In genomic region chrX:17377795-17378194, GRCh38 we compare ENCODE assay signal across 8 cellular contexts. TPM values are rescaled to one million over a fixed set of nuclear protein-coding genes. Genes with fewer than 3 reads are reported as not detected.
DNase-seq lines count a peak whose midpoint lies in the region; ATAC-seq and TF ChIP-seq lines count a peak whose summit lies in the region.

No MANE protein-coding gene starts in this region.

- 24 to 55% (median 35%) methylated on average over 9 of the region's 9 CpGs for WGBS in heart left ventricle, 4 donors
- 51% methylated on average over 9 of the region's 9 CpGs; no CpG with 5 or more reads in 1 of the 2 donors for whole genome bisulfite sequencing in transverse colon (ENCODE audit: low coverage in 1 of 2), 2 donors

- intact Hi-C loops in heart left ventricle (cut with DNase I) (loop anchor here in 9 of 10 donors (2.0 to 10.0 kb wide), 9 partner anchors 133 to 317 kb away; no protein-coding TSS in a partner anchor), left cardiac atrium (cut with DNase I) (loop anchor here in 1 of 2 donors (10.0 kb wide), 1 partner anchor 217 kb away; no protein-coding TSS in a partner anchor), transverse colon (cut with DNase I; ENCODE audit: low total_unique reads) (loop anchor here (5.0 to 10.0 kb wide), 3 partner anchors 133 to 307 kb away; no protein-coding TSS in a partner anchor)

- no peak for DNase-seq in heart left ventricle
- DNase-seq in left cardiac atrium, result no peak
- DNase-seq in astrocyte of the cerebellum (ENCODE audit: low read depth), result no peak
- peak; percentile 52 for DNase-seq in kidney tubule cell (ENCODE audit: low spot score)
- DNase-seq in transverse colon, result no peak
- no peak for DNase-seq in NCI-H1436 (lab: John Stamatoyannopoulos, UW)

- no peak for TF ChIP-seq CTCF in heart left ventricle (IDR thresholded peaks at IDR 0.05)
- no peak for TF ChIP-seq CTCF in astrocyte of the cerebellum (IDR thresholded peaks at IDR 0.05; ENCODE audit: low read depth, low read length, missing control alignments)
- TF ChIP-seq CTCF in transverse colon (IDR thresholded peaks at IDR 0.05), result no peak

- H3K27ac ChIP-seq in heart left ventricle (peak overlapping the region in 1 of 12 donors; percentile 27), transverse colon (peak overlapping the region; percentile 26 to 75 (median 62))

- H3K27me3 ChIP-seq in heart left ventricle, result peaks cover 0 to 38% (median 0%) of the 10 kb centered on the region in 9 donors
- no peaks in the 10 kb centered on the region for H3K27me3 ChIP-seq in transverse colon

- H3K36me3 ChIP-seq in heart left ventricle (no peaks in the 10 kb centered on the region), transverse colon (no peaks in the 10 kb centered on the region)

- in situ Hi-C loops in astrocyte of the cerebellum (cut with HindIII; ENCODE audit: low sequenced_read_pairs) (no loop called here), transverse colon (cut with MboI; ENCODE audit: low pct_ligation_motif_present in 1 of 4, low pct_unique_long_range_greater_than_20kb in 1 of 4, low sequenced_read_pairs in 3 of 4) (no loop called here)

- TF ChIP-seq EP300 in transverse colon (IDR thresholded peaks at IDR 0.05; ENCODE audit: low read depth), result no peak

- TF ChIP-seq POLR2A in heart left ventricle (IDR thresholded peaks at IDR 0.05) (no peak), transverse colon (IDR thresholded peaks at IDR 0.05) (no peak)

- ATAC-seq in heart left ventricle (no peak), left cardiac atrium (no peak), GM18873 (IDR thresholded peaks at IDR 0.05; ENCODE audit: low FRiP score, unreplicated experiment) (no peak), GM21723 (IDR thresholded peaks at IDR 0.05; ENCODE audit: unreplicated experiment) (no peak)

- peaks cover 0 to 14% (median 0%) of the 10 kb centered on the region in 12 donors for H3K9me3 ChIP-seq in heart left ventricle
- no peaks in the 10 kb centered on the region for H3K9me3 ChIP-seq in transverse colon

- H3K4me1 ChIP-seq in heart left ventricle (peaks cover 0 to 14% (median 0%) of the 10 kb centered on the region in 12 donors), transverse colon (peaks cover 0 to 8% (median 3%) of the 10 kb centered on the region in 4 donors)

- peak overlapping the region in 9 of 12 donors; percentile 49 to 67 (median 57) for H3K4me3 ChIP-seq in heart left ventricle
- peak overlapping the region; percentile 72 for H3K4me3 ChIP-seq in astrocyte of the cerebellum (ENCODE audit: low read depth, low read length)
- H3K4me3 ChIP-seq in transverse colon, result peak overlapping the region in 3 of 4 donors; percentile 40 to 71 (median 49)

RNA-seq across cellular contexts. Expression of gene NHS, which starts 2.8 kb away (rescaled TPM):
- total RNA-seq in heart left ventricle (1 to 10 TPM in 7 of 9 donors, under 1 TPM in 2; 0.67 to 3.4 (median 1.7) TPM), left cardiac atrium (1 to 10 TPM; 2.0 TPM), transverse colon (10 to 100 TPM in 1 of 4 donors, 1 to 10 TPM in 3; 1.2 to 10.7 (median 5.0) TPM)
- polyA plus RNA-seq in heart left ventricle, result under 1 TPM; 0.22 to 0.38 TPM
